17 cellular contexts compared by ENCODE assay signal in genomic region chr2:233270366-233270765, GRCh38. TPM values are rescaled to one million over a fixed set of nuclear protein-coding genes. Genes with fewer than 3 reads are reported as not detected.
DNase-seq lines count a peak whose midpoint lies in the region; ATAC-seq, FAIRE-seq and TF ChIP-seq lines count a peak whose summit lies in the region.
"Had no signal": no experiment of that assay in that cellular context is flagged by ENCODE, and none has a peak within 500 bp of the region (broad histone marks: within the 10 kb centered on the region; RNA-seq: fewer than 3 reads in every experiment).

No MANE protein-coding gene starts in this region.

- H3K4me1 Mint-ChIP-seq in CD4-positive, alpha-beta memory T cell = peaks cover 50 to 86% (median 73%) of the 10 kb centered on the region in 4 donors

- no peak overlapping the region for H3K4ac ChIP-seq in mesendoderm (ENCODE audit: low read depth, low read length)

- CTCF ChIA-PET in CD4-positive, alpha-beta memory T cell (lab: Charles Lee; ENCODE audit: partially characterized antibody) = interaction anchor here (0.9 to 3.3 kb wide), 8 partner anchors 16 to 210 kb away, joined by 3 to 18 read pairs (median 4); partner anchors contain the start of genes ATG16L1 and DGKD
- CTCF ChIA-PET in K562 (lab: Yijun Ruan, JAX; ENCODE audit: low intra/inter-chr PET ratio) = no interaction called here

- H3K27ac Mint-ChIP-seq in CD4-positive, alpha-beta memory T cell = peak overlapping the region; percentile 95 to 98 (median 97)

- no peak overlapping the region for H2BK5ac ChIP-seq in mesendoderm (ENCODE audit: low read length)

- peaks cover 77% of the 10 kb centered on the region for H3K4me1 ChIP-seq in CD4-positive, alpha-beta memory T cell (ENCODE audit: insufficient read depth, low read length)
- peaks cover 25% of the 10 kb centered on the region for H3K4me1 ChIP-seq in OCI-LY1 (ENCODE audit: insufficient read depth, low read length, severe bottlenecking)
- no peaks in the 10 kb centered on the region for H3K4me1 ChIP-seq in K562 (replicated peaks in 1 of 2; ENCODE audit: control insufficient read depth in 2 of 2, insufficient read depth in 2 of 2, low read length in 2 of 2)
- peaks cover 2% of the 10 kb centered on the region for H3K4me1 ChIP-seq in prostate gland (replicated peaks)
- H3K4me1 ChIP-seq in kidney (ENCODE audit: control insufficient read depth in 1 of 2, insufficient read depth in 1 of 2, low read depth in 1 of 2, low read length in 2 of 2) = no peaks in the 10 kb centered on the region
- no peaks in the 10 kb centered on the region for H3K4me1 ChIP-seq in mesendoderm (ENCODE audit: control insufficient read depth, low read depth, low read length)

- H3F3A ChIP-seq in OCI-LY1 (ENCODE audit: insufficient read depth, low read length) = no peaks in the 10 kb centered on the region

- H3K36me3 Mint-ChIP-seq in CD4-positive, alpha-beta memory T cell = peaks cover 77 to 85% of the 10 kb centered on the region in 2 donors

- no peak overlapping the region for H3K23ac ChIP-seq in mesendoderm (ENCODE audit: low read length)

- TF ChIP-seq RAD21 in K562 (CRISPR knock-in tag; conservative IDR thresholded peaks at IDR 0.05 in 1 of 2, IDR thresholded peaks at IDR 0.05 in 1 of 2) = no peak

- H3K4me2 ChIP-seq in OCI-LY1 (ENCODE audit: low read length) (no peak overlapping the region), K562 (ENCODE audit: insufficient read depth, low read length) (no peak overlapping the region), mesendoderm (ENCODE audit: low read length) (no peak overlapping the region)
- H3K4me2 ChIP-seq: smooth muscle cell had no signal

- POLR2A ChIA-PET in CD4-positive, alpha-beta memory T cell (lab: Charles Lee; ENCODE audit: partially characterized antibody) = interaction anchor here (0.9 to 10.8 kb wide), 19 partner anchors 9 to 220 kb away, joined by 3 to 162 read pairs (median 5); partner anchors contain the start of genes ATG16L1, DGKD and INPP5D
- POLR2A ChIA-PET in K562 (lab: Yijun Ruan, JAX) = interaction anchor here (0.6 to 0.7 kb wide), 2 partner anchors 216 to 242 kb away, joined by 3 read pairs; no protein-coding TSS in a partner anchor

- H3K79me2 ChIP-seq in OCI-LY1 (ENCODE audit: insufficient read depth, low read length) (no peaks in the 10 kb centered on the region), K562 (ENCODE audit: control insufficient read depth, insufficient read depth, low read length) (no peaks in the 10 kb centered on the region), mesendoderm (ENCODE audit: control insufficient read depth, insufficient read depth, low read length) (no peaks in the 10 kb centered on the region)

- H4K8ac ChIP-seq in mesendoderm (ENCODE audit: low read depth, low read length) = no peak overlapping the region

- no peak overlapping the region for H2BK15ac ChIP-seq in mesendoderm (replicated peaks; ENCODE audit: low read depth)

- no peak overlapping the region for H3K56ac ChIP-seq in mesendoderm (ENCODE audit: low read length)

- no peak overlapping the region for H3K18ac ChIP-seq in mesendoderm (ENCODE audit: low read length)

- TF ChIP-seq EP300 in K562 (IDR thresholded peaks at IDR 0.05; ENCODE audit: low read length) = no peak

- no peaks in the 10 kb centered on the region for H3K27me3 ChIP-seq in CD4-positive, alpha-beta memory T cell (ENCODE audit: insufficient read depth, low read length)
- H3K27me3 ChIP-seq in OCI-LY1 (ENCODE audit: insufficient read depth, low read length) (no peaks in the 10 kb centered on the region), K562 (ENCODE audit: control insufficient read depth in 2 of 2, insufficient read depth in 2 of 2, low read length in 2 of 2) (no peaks in the 10 kb centered on the region), prostate gland (replicated peaks; ENCODE audit: insufficient read depth) (no peaks in the 10 kb centered on the region), mesendoderm (ENCODE audit: insufficient read depth, low read length, poor library complexity) (no peaks in the 10 kb centered on the region)
- H3K27me3 ChIP-seq: ovary had no signal

- H3K9me1 ChIP-seq in K562 (ENCODE audit: control insufficient read depth, insufficient read depth, low read length) = peaks cover 3% of the 10 kb centered on the region

- no peaks in the 10 kb centered on the region for H3K9me3 Mint-ChIP-seq in CD4-positive, alpha-beta memory T cell
- H3K9me3 Mint-ChIP-seq: CD14-positive monocyte had no signal

- peaks cover 50% of the 10 kb centered on the region for H3K36me3 ChIP-seq in CD4-positive, alpha-beta memory T cell (ENCODE audit: insufficient read depth, low read length)
- H3K36me3 ChIP-seq in OCI-LY1 (ENCODE audit: insufficient read depth, low read length) (peaks cover 100% of the 10 kb centered on the region), K562 (ENCODE audit: control insufficient read depth, insufficient read depth, low read length) (peaks cover 93% of the 10 kb centered on the region), prostate gland (no peaks in the 10 kb centered on the region), kidney (ENCODE audit: control insufficient read depth in 1 of 2, insufficient read depth in 2 of 2, low read length in 2 of 2) (peaks cover 30 to 57% of the 10 kb centered on the region in 2 donors), mesendoderm (ENCODE audit: control insufficient read depth, insufficient read depth, low read length) (peaks cover 18% of the 10 kb centered on the region)
- H3K36me3 ChIP-seq: ovary had no signal

- no peak overlapping the region for H2AK5ac ChIP-seq in mesendoderm (ENCODE audit: low read length)

- no peaks in the 10 kb centered on the region for H3K27me3 Mint-ChIP-seq in CD4-positive, alpha-beta memory T cell

- H2AFZ ChIP-seq in OCI-LY1 (ENCODE audit: low read length) (no peak overlapping the region), K562 (ENCODE audit: low read depth, low read length) (no peak overlapping the region)

- no peaks in the 10 kb centered on the region for H3K9me3 ChIP-seq in CD4-positive, alpha-beta memory T cell (ENCODE audit: control insufficient read depth in 1 of 2, low read length in 2 of 2)
- no peaks in the 10 kb centered on the region for H3K9me3 ChIP-seq in OCI-LY1 (ENCODE audit: low read length)
- no peaks in the 10 kb centered on the region for H3K9me3 ChIP-seq in K562 (replicated peaks; ENCODE audit: control insufficient read depth, insufficient read depth, low read depth, low read length)
- H3K9me3 ChIP-seq in prostate gland = no peaks in the 10 kb centered on the region
- no peaks in the 10 kb centered on the region for H3K9me3 ChIP-seq in kidney (ENCODE audit: control insufficient read depth in 1 of 2, low read length in 2 of 2)
- H3K9me3 ChIP-seq: ovary had no signal

- H4K5ac ChIP-seq in mesendoderm (ENCODE audit: low read length) = no peak overlapping the region

- H3K9me2 ChIP-seq in OCI-LY1 (ENCODE audit: low read depth, low read length) = no peaks in the 10 kb centered on the region

- WGBS in K562 (ENCODE audit: insufficient coverage, low coverage, missing lambda C conversion rate) = 91% methylated on average over 5 of the region's 5 CpGs
- 78% methylated on average over 5 of the region's 5 CpGs for WGBS in prostate gland
- WGBS in mesendoderm (ENCODE audit: extremely low coverage, insufficient coverage, low lambda C conversion rate) = no CpG with 5 or more reads among the region's 5 CpGs

- intact Hi-C loops in CD4-positive, alpha-beta memory T cell (cut with micrococcal nuclease) = no loop called here
- intact Hi-C loops in K562 (cut with micrococcal nuclease) = loop anchor here (5.0 kb wide), 1 partner anchor 112 kb away; no protein-coding TSS in a partner anchor
- intact Hi-C loops in prostate gland (cut with DNase I) = no loop called here
- intact Hi-C loops in kidney (cut with DNase I) = no loop called here

- H3K27ac ChIP-seq in CD4-positive, alpha-beta memory T cell (ENCODE audit: low read depth, low read length) = peak overlapping the region; percentile 81
- peak overlapping the region; percentile 10 for H3K27ac ChIP-seq in OCI-LY1 (ENCODE audit: low read depth, low read length, poor library complexity, severe bottlenecking)
- no peak overlapping the region for H3K27ac ChIP-seq in K562 (ENCODE audit: extremely low read depth, low read depth, low read length)
- peak overlapping the region; percentile 82 to 88 for H3K27ac ChIP-seq in prostate gland
- no peak overlapping the region for H3K27ac ChIP-seq in kidney (ENCODE audit: low read depth in 2 of 2, low read length in 2 of 2)
- H3K27ac ChIP-seq in mesendoderm (ENCODE audit: low read depth, low read length) = no peak overlapping the region
- H3K27ac ChIP-seq: ovary had no signal

- in situ Hi-C loops in K562 (cut with MboI) = loop anchor here (25.0 kb wide), 1 partner anchor 658 kb away; no protein-coding TSS in a partner anchor

- TF ChIP-seq CTCF in OCI-LY1 (IDR thresholded peaks at IDR 0.05; ENCODE audit: low read length) (no peak), K562 (IDR thresholded peaks at IDR 0.05 in 2 of 3, conservative IDR thresholded peaks at IDR 0.05 in 1 of 3; ENCODE audit: insufficient read depth in 2 of 3, low read depth in 1 of 3, low read length in 3 of 3) (no peak), prostate gland (IDR thresholded peaks at IDR 0.05) (no peak), kidney (IDR thresholded peaks at IDR 0.05; ENCODE audit: borderline replicate concordance, extremely low read depth, insufficient read depth) (no peak)

- FAIRE-seq in K562 (lab: Jason Lieb, UNC) = peak; percentile 32
- no peak for FAIRE-seq in kidney (lab: Jason Lieb, UNC)

- H2BK120ac ChIP-seq in mesendoderm (ENCODE audit: low read depth, low read length) = no peak overlapping the region

- peak; percentile 33 to 54 (median 46) for DNase-seq in CD4-positive, alpha-beta memory T cell
- DNase-seq in K562 (ENCODE audit: extremely low read depth in 1 of 4, low spot score in 3 of 4) (no peak), prostate gland (ENCODE audit: low spot score) (no peak), kidney (no peak), mesendoderm (no peak)
- no peak for DNase-seq in stimulated activated naive CD4-positive, alpha-beta T cell treated with Interleukin-2 at 50 U/mL for 16 hours (lab: John Stamatoyannopoulos, UW)
- DNase-seq: activated effector memory CD4-positive, alpha-beta T cell treated with Interleukin-2 at 50 U/mL for 16 hours; KG1; mesenchymal stem cell; NCI-H146; NCI-H510A; OCI-M1; ovary had no signal

- H3K9ac ChIP-seq in OCI-LY1 (ENCODE audit: low read length) (no peak overlapping the region), K562 (ENCODE audit: insufficient read depth in 1 of 2, low read depth in 2 of 2, low read length in 2 of 2) (no peak overlapping the region), kidney (ENCODE audit: low read length in 2 of 2) (no peak overlapping the region), mesendoderm (ENCODE audit: low read length) (no peak overlapping the region)

- H4K20me1 ChIP-seq in OCI-LY1 (ENCODE audit: insufficient read depth, low read length) (no peaks in the 10 kb centered on the region), K562 (replicated peaks; ENCODE audit: control insufficient read depth, insufficient read depth, low read length) (no peaks in the 10 kb centered on the region)

- no TSS peak for BruUV-seq in K562 (replicated peaks; lab: Mats Ljungman, UMichigan)

- no peak for TF ChIP-seq POLR2A in K562 (conservative IDR thresholded peaks at IDR 0.05)
- TF ChIP-seq POLR2A in prostate gland (IDR thresholded peaks at IDR 0.05) = no peak

- H3K4me3 Mint-ChIP-seq in CD4-positive, alpha-beta memory T cell = peak overlapping the region; percentile 81 to 90 (median 82)
- H3K4me3 Mint-ChIP-seq: CD14-positive monocyte had no signal

- peak overlapping the region in 1 of 2 donors; percentile 28 for H3K4me3 ChIP-seq in CD4-positive, alpha-beta memory T cell (ENCODE audit: low read length in 2 of 2)
- H3K4me3 ChIP-seq in OCI-LY1 (ENCODE audit: low read depth, low read length, poor library complexity, severe bottlenecking) = no peak overlapping the region
- H3K4me3 ChIP-seq in K562 = no peak overlapping the region
- no peak overlapping the region for H3K4me3 ChIP-seq in prostate gland
- H3K4me3 ChIP-seq in kidney (ENCODE audit: low read length in 2 of 2) = no peak overlapping the region
- H3K4me3 ChIP-seq in mesendoderm (ENCODE audit: low read length) = no peak overlapping the region
- H3K4me3 ChIP-seq: ovary, smooth muscle cell had no signal

- no peak for ATAC-seq in K562
- ATAC-seq: HCT116 had no signal

- no peaks in the 10 kb centered on the region for H3K79me1 ChIP-seq in mesendoderm (ENCODE audit: low read length)

RNA-seq across cellular contexts. Expression of gene ATG16L1, which starts 18.9 kb away (rescaled TPM):
- 10 to 100 TPM; 81.1 to 89.4 TPM for total RNA-seq in CD4-positive, alpha-beta memory T cell
- 10 to 100 TPM; 12.3 to 20.0 TPM for polyA plus RNA-seq in CD4-positive, alpha-beta memory T cell
- 70.8 and 90.9 TPM in 2 replicates for total RNA-seq in K562 (2011; cell fraction: chromatin; rRNA removed; ENCODE audit: low replicate concordance)
- total RNA-seq in K562 (2011; cell fraction: nucleolus; rRNA removed) = 37.9 and 38.0 TPM in 2 replicates
- 41.7 and 49.2 TPM in 2 replicates for total RNA-seq in K562 (2011; cell fraction: nucleoplasm; rRNA removed)
- 21.2 and 26.9 TPM in 2 replicates for total RNA-seq in K562 (2014; rRNA removed)
- total RNA-seq in K562 (2014; rRNA removed; fragmentation: Illumina TruSeq; extraction: Trizol) = 15.3 and 16.4 TPM in 2 replicates
- total RNA-seq in K562 (2015; rRNA removed; fragmentation: Illumina TruSeq; extraction: Trizol) = 17.2 and 18.8 TPM in 2 replicates
- 18.8 and 21.1 TPM in 2 replicates for total RNA-seq in K562 (2021)
- 20.7 and 21.2 TPM in 2 replicates for polyA plus RNA-seq in K562 (2011; rRNA removed)
- polyA plus RNA-seq in K562 (2011; cell fraction: cytosol; rRNA removed) = 11.5 and 12.7 TPM in 2 replicates
- polyA plus RNA-seq in K562 (2011; cell fraction: nucleus; rRNA removed) = 72.0 and 76.5 TPM in 2 replicates
- 8.2 and 8.9 TPM in 2 replicates for polyA plus RNA-seq in K562 (2012)
- polyA plus RNA-seq in K562 (2014; fragmentation: Illumina TruSeq; extraction: Trizol) = 11.6 and 13.0 TPM in 2 replicates
- polyA plus RNA-seq in K562 (2014; fragmentation: Nextera tagmentation; extraction: Ambion mirVana) = 1 to 10 TPM; 6.4 to 7.0 TPM
- polyA plus RNA-seq in K562 (2014; rRNA removed) = 17.2 and 21.3 TPM in 2 replicates
- polyA minus RNA-seq in K562 (2011; rRNA and poly(A)+ RNA removed) = 34.9 and 41.6 TPM in 2 replicates
- polyA minus RNA-seq in K562 (2011; cell fraction: cytosol; rRNA and poly(A)+ RNA removed) = 8.5 and 8.8 TPM in 2 replicates
- 37.4 and 52.9 TPM in 2 replicates for polyA minus RNA-seq in K562 (2011; cell fraction: nucleus; rRNA and poly(A)+ RNA removed)
- total RNA-seq in prostate gland = 10 to 100 TPM; 58.3 to 67.7 TPM
- 30.8 TPM for total RNA-seq in kidney
- 11.7 TPM for polyA plus RNA-seq in kidney (ENCODE audit: insufficient read depth, low read depth, low replicate concordance)
- polyA plus RNA-seq in mesendoderm (2013, experiment 1 of 2) = 15.4 TPM
- polyA plus RNA-seq in mesendoderm (2013, experiment 2 of 2) = 16.0 TPM

RNA-seq across cellular contexts. Expression of gene SAG, which starts 37.2 kb away (rescaled TPM):
- under 1 TPM in 1 of 2 experiments, not detected in 1; 0.06 TPM for total RNA-seq in CD4-positive, alpha-beta memory T cell
- not detected for polyA plus RNA-seq in CD4-positive, alpha-beta memory T cell
- not detected in 2 replicates for total RNA-seq in K562 (2011; cell fraction: chromatin; rRNA removed; ENCODE audit: low replicate concordance)
- not detected in 2 replicates for total RNA-seq in K562 (2011; cell fraction: nucleolus; rRNA removed)
- not detected in 2 replicates for total RNA-seq in K562 (2011; cell fraction: nucleoplasm; rRNA removed)
- total RNA-seq in K562 (2014; rRNA removed) (not detected in 2 replicates), K562 (2014; rRNA removed; fragmentation: Illumina TruSeq; extraction: Trizol) (not detected in 2 replicates), K562 (2015; rRNA removed; fragmentation: Illumina TruSeq; extraction: Trizol) (0.04 TPM in 1 of 2 replicates, not detected in the other), K562 (2021) (0.64 TPM in 1 of 2 replicates, not detected in the other), prostate gland (under 1 TPM in 1 of 2 donors, not detected in 1; 0.45 TPM), kidney (not detected)
- polyA plus RNA-seq in K562 (2011; rRNA removed) (not detected in 2 replicates), K562 (2014; fragmentation: Illumina TruSeq; extraction: Trizol) (not detected in 2 replicates), K562 (2014; fragmentation: Nextera tagmentation; extraction: Ambion mirVana) (under 1 TPM; 0.06 to 0.56 TPM), K562 (2014; rRNA removed) (not detected in 2 replicates), kidney (ENCODE audit: insufficient read depth, low read depth, low replicate concordance) (not detected)
- polyA plus RNA-seq in K562 (2011; cell fraction: cytosol; rRNA removed) = not detected in 2 replicates
- not detected in 2 replicates for polyA plus RNA-seq in K562 (2011; cell fraction: nucleus; rRNA removed)
- 0.03 TPM in 1 of 2 replicates, not detected in the other for polyA plus RNA-seq in K562 (2012)
- not detected in 2 replicates for polyA minus RNA-seq in K562 (2011; rRNA and poly(A)+ RNA removed)
- not detected in 2 replicates for polyA minus RNA-seq in K562 (2011; cell fraction: cytosol; rRNA and poly(A)+ RNA removed)
- polyA minus RNA-seq in K562 (2011; cell fraction: nucleus; rRNA and poly(A)+ RNA removed) = 0.11 TPM in 1 of 2 replicates, not detected in the other
- polyA plus RNA-seq in mesendoderm (2013, experiment 1 of 2) = not detected
- 0.18 TPM for polyA plus RNA-seq in mesendoderm (2013, experiment 2 of 2)
- total RNA-seq: ovary, smooth muscle cell had no signal
- polyA plus RNA-seq: ovary, smooth muscle cell had no signal

Comparison
In these comparisons a context has a peak if more than half of its experiments do, and no peak if none do; other contexts are left out.
1. DNase-seq: peak in CD4-positive, alpha-beta memory T cell (5 of 5); none in K562 (0 of 4), prostate gland (single experiment), stimulated activated naive CD4-positive, alpha-beta T cell treated with Interleukin-2 at 50 U/mL for 16 hours (single experiment), kidney (single experiment) and mesendoderm (single experiment).
2. H3K27ac ChIP-seq: peak in CD4-positive, alpha-beta memory T cell (single experiment), OCI-LY1 (single experiment) and prostate gland (2 of 2); none in K562 (single experiment), kidney (0 of 2) and mesendoderm (single experiment).